Comparison of ENCODE assay signal across 22 cellular contexts in the genomic region with DNA sequence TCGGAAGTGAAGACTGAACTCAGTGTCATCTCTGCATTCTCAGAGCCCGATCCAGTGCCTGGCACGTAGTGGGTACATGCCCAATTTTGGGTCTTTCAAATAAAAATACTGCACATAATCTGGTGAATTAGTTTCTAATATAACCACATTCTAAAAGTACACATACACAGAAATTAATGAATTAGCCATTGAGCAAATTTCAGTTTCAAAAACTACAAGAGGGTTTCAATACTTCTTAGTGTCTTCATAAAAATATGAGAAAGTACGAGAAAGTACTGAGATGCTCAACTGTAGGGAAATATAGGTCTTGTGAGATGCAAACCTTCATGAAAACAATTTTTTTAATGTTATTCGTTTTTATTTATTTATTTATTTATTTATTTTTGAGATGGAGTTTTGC.
A peak's percentile ranks its signal among the peaks of the same experiment; 100 is the strongest.
DNase-seq lines count a peak whose midpoint lies in the region; ATAC-seq and TF ChIP-seq lines count a peak whose summit lies in the region.
"Had no signal": no experiment of that assay in that cellular context is flagged by ENCODE, and none has a peak within 500 bp of the region (broad histone marks: within the 10 kb centered on the region; RNA-seq: fewer than 3 reads in every experiment).

No MANE protein-coding gene starts in this region.

- H3K27ac Mint-ChIP-seq in activated CD8-positive, alpha-beta T cell treated with anti-CD3 and anti-CD28 coated beads for 36 hours: no peak overlapping the region
- H3K27ac Mint-ChIP-seq: CD14-positive monocyte; CD4-positive, alpha-beta T cell; CD8-positive, alpha-beta memory T cell; GM23338; H9 had no signal

- CTCF ChIA-PET in activated CD8-positive, alpha-beta T cell treated with anti-CD3 and anti-CD28 coated beads for 36 hours (lab: Charles Lee): no interaction called here

- POLR2A ChIA-PET in activated CD8-positive, alpha-beta T cell treated with anti-CD3 and anti-CD28 coated beads for 36 hours (lab: Charles Lee): no interaction called here

- intact Hi-C loops in activated CD8-positive, alpha-beta T cell treated with anti-CD3 and anti-CD28 coated beads for 36 hours (cut with micrococcal nuclease): no loop called here

- TF ChIP-seq CTCF in activated CD8-positive, alpha-beta T cell treated with anti-CD3 and anti-CD28 coated beads for 36 hours (IDR thresholded peaks at IDR 0.05): no peak

- no peak overlapping the region for H3K4me3 Mint-ChIP-seq in activated CD8-positive, alpha-beta T cell treated with anti-CD3 and anti-CD28 coated beads for 36 hours
- H3K4me3 Mint-ChIP-seq: CD14-positive monocyte; CD4-positive, alpha-beta T cell; CD8-positive, alpha-beta memory T cell; GM23338; H9; HFFc6 had no signal

- no peaks in the 10 kb centered on the region for H3K9me3 Mint-ChIP-seq in activated CD8-positive, alpha-beta T cell treated with anti-CD3 and anti-CD28 coated beads for 36 hours
- H3K9me3 Mint-ChIP-seq: CD4-positive, alpha-beta T cell; CD8-positive, alpha-beta memory T cell; GM23338; H9; HFFc6 had no signal

- ATAC-seq in GM18909 (IDR thresholded peaks at IDR 0.05; ENCODE audit: poor library complexity, unreplicated experiment) (peak; percentile 74), GM21423 (IDR thresholded peaks at IDR 0.05; ENCODE audit: unreplicated experiment) (peak; percentile 66), HG02943 (IDR thresholded peaks at IDR 0.05; ENCODE audit: low read depth, unreplicated experiment) (peak; percentile 64), HG03354 (IDR thresholded peaks at IDR 0.05; ENCODE audit: poor library complexity, severe bottlenecking, unreplicated experiment) (peak; percentile 81), GM21737 (IDR thresholded peaks at IDR 0.05; ENCODE audit: unreplicated experiment) (no peak)
- no peak for ATAC-seq in activated CD8-positive, alpha-beta T cell treated with anti-CD3 and anti-CD28 coated beads for 36 hours
- ATAC-seq: A549, GM23338, HCT116 had no signal

- DNase-seq in NCI-H774 (lab: John Stamatoyannopoulos, UW): no peak
- DNase-seq in activated CD8-positive, alpha-beta T cell treated with anti-CD3 and anti-CD28 coated beads for 36 hours: no peak
- DNase-seq: 8988T; ACHN; AML-193; BE2C; CD4-positive, alpha-beta T cell; CD8-positive, alpha-beta memory T cell; DMS 273 treated with DMSO at 0.1 percent for 48 hours; DMS79 treated with DMSO at 0.1 percent for 48 hours; GF-D8; H9; HFFc6 had no signal

- peaks cover 23% of the 10 kb centered on the region for H3K27me3 Mint-ChIP-seq in activated CD8-positive, alpha-beta T cell treated with anti-CD3 and anti-CD28 coated beads for 36 hours

- H3K4me1 Mint-ChIP-seq in activated CD8-positive, alpha-beta T cell treated with anti-CD3 and anti-CD28 coated beads for 36 hours (ENCODE audit: low read depth): no peaks in the 10 kb centered on the region
- H3K4me1 Mint-ChIP-seq: CD8-positive, alpha-beta memory T cell had no signal

- no peaks in the 10 kb centered on the region for H3K36me3 Mint-ChIP-seq in activated CD8-positive, alpha-beta T cell treated with anti-CD3 and anti-CD28 coated beads for 36 hours (ENCODE audit: low read depth)
- H3K36me3 Mint-ChIP-seq: CD14-positive monocyte had no signal

Comparison
In these comparisons a context has a peak if more than half of its experiments do, and no peak if none do; other contexts are left out.
1. ATAC-seq: peak in GM18909 (single experiment), GM21423 (single experiment), HG02943 (single experiment) and HG03354 (single experiment); none in GM21737 (single experiment) and activated CD8-positive, alpha-beta T cell treated with anti-CD3 and anti-CD28 coated beads for 36 hours (single experiment).